In the genomic region with DNA sequence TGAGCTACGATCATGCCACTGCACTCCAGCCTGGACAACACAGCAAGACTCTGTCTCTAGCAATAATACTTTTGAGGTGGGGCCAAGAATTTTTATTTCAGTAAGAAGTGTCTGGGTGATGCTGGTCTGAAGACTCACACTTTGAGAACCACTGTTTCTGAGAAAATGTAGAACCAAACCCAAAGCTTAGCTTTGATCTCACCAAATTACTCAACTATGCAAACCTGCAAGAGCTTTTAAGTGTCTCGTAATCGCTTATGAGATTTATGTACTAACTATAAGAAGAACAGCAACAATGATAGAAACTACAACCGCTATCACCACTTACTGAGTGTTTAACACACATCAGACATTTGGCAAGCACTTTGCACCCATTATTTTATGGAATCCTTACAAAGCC, we compare ENCODE assay signal across 13 cellular contexts. TPM values are rescaled to one million over a fixed set of nuclear protein-coding genes. Genes with fewer than 3 reads are reported as not detected.
DNase-seq lines count a peak whose midpoint lies in the region; ATAC-seq lines count a peak whose summit lies in the region.
"Had no signal": no experiment of that assay in that cellular context is flagged by ENCODE, and none has a peak within 500 bp of the region (broad histone marks: within the 10 kb centered on the region; RNA-seq: fewer than 3 reads in every experiment).

No MANE protein-coding gene starts in this region.

- H3K27me3 ChIP-seq in trophoblast cell (ENCODE audit: insufficient read depth, low read length) = no peaks in the 10 kb centered on the region
- H3K27me3 ChIP-seq: neural progenitor cell, testis had no signal

- H2AK5ac ChIP-seq in trophoblast cell (ENCODE audit: low read length) = peak overlapping the region; percentile 63

- no peak overlapping the region for H3K27ac ChIP-seq in trophoblast cell (ENCODE audit: low read depth, low read length)
- H3K27ac ChIP-seq: neural progenitor cell, testis had no signal

- no CpG with 5 or more reads among the region's 4 CpGs for WGBS in trophoblast cell (ENCODE audit: extremely low coverage, insufficient coverage, insufficient read length)

- H3K36me3 ChIP-seq in trophoblast cell (ENCODE audit: control insufficient read depth in 1 of 2, insufficient read depth in 2 of 2, low read length in 2 of 2) = no peaks in the 10 kb centered on the region
- H3K36me3 ChIP-seq: neural progenitor cell had no signal

- H3K79me1 ChIP-seq in trophoblast cell (ENCODE audit: low read length) = peaks cover 8% of the 10 kb centered on the region

- no peak overlapping the region for H2AFZ ChIP-seq in trophoblast cell (ENCODE audit: insufficient read depth, low read length, poor library complexity)
- H2AFZ ChIP-seq: neural progenitor cell had no signal

- H3K14ac ChIP-seq in trophoblast cell (ENCODE audit: low read length) = no peak overlapping the region

- H4K8ac ChIP-seq in trophoblast cell (ENCODE audit: low read depth, low read length) = no peak overlapping the region

- peaks cover 3 to 6% of the 10 kb centered on the region in 2 experiments for H3K4me1 ChIP-seq in trophoblast cell (ENCODE audit: control insufficient read depth in 1 of 2, insufficient read depth in 2 of 2, low read length in 2 of 2)
- H3K4me1 ChIP-seq: neural progenitor cell, testis had no signal

- H3K4me2 ChIP-seq in trophoblast cell (ENCODE audit: low read length) = no peak overlapping the region
- H3K4me2 ChIP-seq: neural progenitor cell had no signal

- peaks cover 45% of the 10 kb centered on the region for H3K36me3 Mint-ChIP-seq in activated CD4-positive, alpha-beta T cell treated with anti-CD3 and anti-CD28 coated beads, Interleukin-2, amount 10 ng/mL, durations not matched to agents 24 days and 14 days (ENCODE audit: low read depth)
- peaks cover 57% of the 10 kb centered on the region for H3K36me3 Mint-ChIP-seq in activated T-helper 2 cell treated with anti-CD3 and anti-CD28 coated beads, Interferon-gamma antibody, Interleukin-2, Interleukin-4, amounts not matched to agents 10 μg/mL and 5 μg/mL and 100 μg/mL, durations not matched to agents 14 hours and 24 hours and 36 hours (ENCODE audit: low read depth)
- H3K36me3 Mint-ChIP-seq: neural progenitor cell had no signal

- no peak overlapping the region for H3K18ac ChIP-seq in trophoblast cell (ENCODE audit: low read length)

- no peaks in the 10 kb centered on the region for H3K79me2 ChIP-seq in trophoblast cell (ENCODE audit: control insufficient read depth, insufficient read depth, low read length, poor library complexity)

- H3K9me3 ChIP-seq in trophoblast cell (ENCODE audit: insufficient read depth, low read depth, low read length) = no peaks in the 10 kb centered on the region
- H3K9me3 ChIP-seq: testis had no signal

- no peak for DNase-seq in activated CD4-positive, alpha-beta T cell treated with anti-CD3 and anti-CD28 coated beads, Interleukin-2, amount 10 ng/mL, durations not matched to agents 24 days and 14 days
- DNase-seq in activated CD4-positive, alpha-beta T cell treated with anti-CD3 and anti-CD28 coated beads for 48 hours = no peak
- no peak for DNase-seq in activated T-helper 2 cell treated with anti-CD3 and anti-CD28 coated beads, Interferon-gamma antibody, Interleukin-2, Interleukin-4, amounts not matched to agents 10 μg/mL and 5 μg/mL and 100 μg/mL, durations not matched to agents 14 hours and 24 hours and 36 hours (ENCODE audit: low spot score)
- DNase-seq in trophoblast cell (peak in 1 of 2 donors; percentile 70), midbrain (lab: John Stamatoyannopoulos, UW) (no peak), NCI-H146 treated with DMSO at 0.1 percent for 48 hours (lab: John Stamatoyannopoulos, UW; ENCODE audit: unreplicated experiment) (no peak)
- DNase-seq: caudate nucleus, GDM1, NCI-H2081 treated with DMSO at 0.1 percent for 48 hours, testis had no signal

- peak overlapping the region; percentile 64 for H2BK120ac ChIP-seq in trophoblast cell (ENCODE audit: insufficient read depth, low read length, poor library complexity)

- H4K91ac ChIP-seq in trophoblast cell (ENCODE audit: low read depth, low read length) = no peak overlapping the region

- peak overlapping the region; percentile 47 for H3K4me3 Mint-ChIP-seq in activated CD4-positive, alpha-beta T cell treated with anti-CD3 and anti-CD28 coated beads, Interleukin-2, amount 10 ng/mL, durations not matched to agents 24 days and 14 days
- H3K4me3 Mint-ChIP-seq in activated T-helper 2 cell treated with anti-CD3 and anti-CD28 coated beads, Interferon-gamma antibody, Interleukin-2, Interleukin-4, amounts not matched to agents 10 μg/mL and 5 μg/mL and 100 μg/mL, durations not matched to agents 14 hours and 24 hours and 36 hours (ENCODE audit: low read depth) = no peak overlapping the region
- H3K4me3 Mint-ChIP-seq: neural progenitor cell had no signal

- H3K27ac Mint-ChIP-seq in activated CD4-positive, alpha-beta T cell treated with anti-CD3 and anti-CD28 coated beads, Interleukin-2, amount 10 ng/mL, durations not matched to agents 24 days and 14 days = peak overlapping the region; percentile 73
- peak overlapping the region; percentile 1 for H3K27ac Mint-ChIP-seq in activated T-helper 2 cell treated with anti-CD3 and anti-CD28 coated beads, Interferon-gamma antibody, Interleukin-2, Interleukin-4, amounts not matched to agents 10 μg/mL and 5 μg/mL and 100 μg/mL, durations not matched to agents 14 hours and 24 hours and 36 hours
- H3K27ac Mint-ChIP-seq: neural progenitor cell had no signal

- peak overlapping the region; percentile 77 for H2BK12ac ChIP-seq in trophoblast cell (ENCODE audit: low read length)

- H3K9ac ChIP-seq in trophoblast cell (ENCODE audit: low read length) = no peak overlapping the region
- H3K9ac ChIP-seq: neural progenitor cell had no signal

- H4K12ac ChIP-seq in trophoblast cell (ENCODE audit: low read depth, low read length) = no peak overlapping the region

- intact Hi-C loops in activated CD4-positive, alpha-beta T cell treated with anti-CD3 and anti-CD28 coated beads, Interleukin-2, amount 10 ng/mL, durations not matched to agents 24 days and 14 days (cut with micrococcal nuclease) = loop anchor here (1.0 kb wide), 2 partner anchors 20 kb away; no protein-coding TSS in a partner anchor
- intact Hi-C loops in activated T-helper 2 cell treated with anti-CD3 and anti-CD28 coated beads, Interferon-gamma antibody, Interleukin-2, Interleukin-4, amounts not matched to agents 10 μg/mL and 5 μg/mL and 100 μg/mL, durations not matched to agents 14 hours and 24 hours and 36 hours (cut with micrococcal nuclease) = loop anchor here (1.0 to 2.0 kb wide), 2 partner anchors 12 to 19 kb away; no protein-coding TSS in a partner anchor

- no peaks in the 10 kb centered on the region for H3K27me3 Mint-ChIP-seq in activated CD4-positive, alpha-beta T cell treated with anti-CD3 and anti-CD28 coated beads, Interleukin-2, amount 10 ng/mL, durations not matched to agents 24 days and 14 days
- H3K27me3 Mint-ChIP-seq in activated T-helper 2 cell treated with anti-CD3 and anti-CD28 coated beads, Interferon-gamma antibody, Interleukin-2, Interleukin-4, amounts not matched to agents 10 μg/mL and 5 μg/mL and 100 μg/mL, durations not matched to agents 14 hours and 24 hours and 36 hours (ENCODE audit: low read depth) = no peaks in the 10 kb centered on the region

- peak; percentile 48 for ATAC-seq in HG02885 (IDR thresholded peaks at IDR 0.05; ENCODE audit: poor library complexity, unreplicated experiment)
- no peak for ATAC-seq in HG02798 (IDR thresholded peaks at IDR 0.05; ENCODE audit: poor library complexity, unreplicated experiment)

- H3K23ac ChIP-seq in trophoblast cell (ENCODE audit: low read length) = no peak overlapping the region

- peaks cover 8% of the 10 kb centered on the region for H3K9me3 Mint-ChIP-seq in activated CD4-positive, alpha-beta T cell treated with anti-CD3 and anti-CD28 coated beads, Interleukin-2, amount 10 ng/mL, durations not matched to agents 24 days and 14 days
- H3K9me3 Mint-ChIP-seq in activated T-helper 2 cell treated with anti-CD3 and anti-CD28 coated beads, Interferon-gamma antibody, Interleukin-2, Interleukin-4, amounts not matched to agents 10 μg/mL and 5 μg/mL and 100 μg/mL, durations not matched to agents 14 hours and 24 hours and 36 hours = peaks cover 3% of the 10 kb centered on the region
- H3K9me3 Mint-ChIP-seq: neural progenitor cell had no signal

- peaks cover 58% of the 10 kb centered on the region for H3K4me1 Mint-ChIP-seq in activated CD4-positive, alpha-beta T cell treated with anti-CD3 and anti-CD28 coated beads, Interleukin-2, amount 10 ng/mL, durations not matched to agents 24 days and 14 days
- H3K4me1 Mint-ChIP-seq in activated T-helper 2 cell treated with anti-CD3 and anti-CD28 coated beads, Interferon-gamma antibody, Interleukin-2, Interleukin-4, amounts not matched to agents 10 μg/mL and 5 μg/mL and 100 μg/mL, durations not matched to agents 14 hours and 24 hours and 36 hours (ENCODE audit: low read depth) = peaks cover 50% of the 10 kb centered on the region
- H3K4me1 Mint-ChIP-seq: neural progenitor cell had no signal

- no peak overlapping the region for H2BK5ac ChIP-seq in trophoblast cell (ENCODE audit: low read depth, low read length, poor library complexity)

- no peak overlapping the region for H3K4ac ChIP-seq in trophoblast cell (ENCODE audit: low read depth, low read length)

- no peak overlapping the region for H3K4me3 ChIP-seq in trophoblast cell (ENCODE audit: low read depth, low read length)
- H3K4me3 ChIP-seq: neural progenitor cell, testis had no signal

RNA-seq across cellular contexts. Expression of gene APBB1IP, which starts 29.5 kb away (rescaled TPM):
- total RNA-seq in activated CD4-positive, alpha-beta T cell treated with anti-CD3 and anti-CD28 coated beads, Interleukin-2, amount 10 ng/mL, durations not matched to agents 24 days and 14 days = 40.0 and 41.3 TPM in 2 replicates
- total RNA-seq in activated T-helper 2 cell treated with anti-CD3 and anti-CD28 coated beads, Interferon-gamma antibody, Interleukin-2, Interleukin-4, amounts not matched to agents 10 μg/mL and 5 μg/mL and 100 μg/mL, durations not matched to agents 14 hours and 24 hours and 36 hours = 45.2 and 47.4 TPM in 2 replicates
- polyA plus RNA-seq in trophoblast cell (2013) = 6.7 and 6.8 TPM in 2 replicates
